ENCODE assay signal across 1 cellular context in genomic region chr7:42064534-42064933, GRCh38.
TF ChIP-seq lines count a peak whose summit lies in the region.

No MANE protein-coding gene starts in this region.

TF ChIP-seq in HEK293, 187 proteins besides CTCF, POLR2A, EP300 and RAD21 (continued from another document):
- TF ChIP-seq, protein P1, sequence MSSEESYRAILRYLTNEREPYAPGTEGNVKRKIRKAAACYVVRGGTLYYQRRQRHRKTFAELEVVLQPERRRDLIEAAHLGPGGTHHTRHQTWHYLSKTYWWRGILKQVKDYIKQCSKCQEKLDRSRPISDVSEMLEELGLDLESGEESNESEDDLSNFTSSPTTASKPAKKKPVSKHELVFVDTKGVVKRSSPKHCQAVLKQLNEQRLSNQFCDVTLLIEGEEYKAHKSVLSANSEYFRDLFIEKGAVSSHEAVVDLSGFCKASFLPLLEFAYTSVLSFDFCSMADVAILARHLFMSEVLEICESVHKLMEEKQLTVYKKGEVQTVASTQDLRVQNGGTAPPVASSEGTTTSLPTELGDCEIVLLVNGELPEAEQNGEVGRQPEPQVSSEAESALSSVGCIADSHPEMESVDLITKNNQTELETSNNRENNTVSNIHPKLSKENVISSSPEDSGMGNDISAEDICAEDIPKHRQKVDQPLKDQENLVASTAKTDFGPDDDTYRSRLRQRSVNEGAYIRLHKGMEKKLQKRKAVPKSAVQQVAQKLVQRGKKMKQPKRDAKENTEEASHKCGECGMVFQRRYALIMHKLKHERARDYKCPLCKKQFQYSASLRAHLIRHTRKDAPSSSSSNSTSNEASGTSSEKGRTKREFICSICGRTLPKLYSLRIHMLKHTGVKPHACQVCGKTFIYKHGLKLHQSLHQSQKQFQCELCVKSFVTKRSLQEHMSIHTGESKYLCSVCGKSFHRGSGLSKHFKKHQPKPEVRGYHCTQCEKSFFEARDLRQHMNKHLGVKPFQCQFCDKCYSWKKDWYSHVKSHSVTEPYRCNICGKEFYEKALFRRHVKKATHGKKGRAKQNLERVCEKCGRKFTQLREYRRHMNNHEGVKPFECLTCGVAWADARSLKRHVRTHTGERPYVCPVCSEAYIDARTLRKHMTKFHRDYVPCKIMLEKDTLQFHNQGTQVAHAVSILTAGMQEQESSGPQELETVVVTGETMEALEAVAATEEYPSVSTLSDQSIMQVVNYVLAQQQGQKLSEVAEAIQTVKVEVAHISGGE (tag by site-specific recombination; conservative IDR thresholded peaks at IDR 0.05; ENCODE audit: low read depth), result peak; percentile 63
- peak; percentile 78; the same call in 1 of the 2 replicates for TF ChIP-seq ZNF140 (tag by site-specific recombination; IDR thresholded peaks at IDR 0.05)
- TF ChIP-seq, protein P2, sequence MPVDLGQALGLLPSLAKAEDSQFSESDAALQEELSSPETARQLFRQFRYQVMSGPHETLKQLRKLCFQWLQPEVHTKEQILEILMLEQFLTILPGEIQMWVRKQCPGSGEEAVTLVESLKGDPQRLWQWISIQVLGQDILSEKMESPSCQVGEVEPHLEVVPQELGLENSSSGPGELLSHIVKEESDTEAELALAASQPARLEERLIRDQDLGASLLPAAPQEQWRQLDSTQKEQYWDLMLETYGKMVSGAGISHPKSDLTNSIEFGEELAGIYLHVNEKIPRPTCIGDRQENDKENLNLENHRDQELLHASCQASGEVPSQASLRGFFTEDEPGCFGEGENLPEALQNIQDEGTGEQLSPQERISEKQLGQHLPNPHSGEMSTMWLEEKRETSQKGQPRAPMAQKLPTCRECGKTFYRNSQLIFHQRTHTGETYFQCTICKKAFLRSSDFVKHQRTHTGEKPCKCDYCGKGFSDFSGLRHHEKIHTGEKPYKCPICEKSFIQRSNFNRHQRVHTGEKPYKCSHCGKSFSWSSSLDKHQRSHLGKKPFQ (tag by site-specific recombination; IDR thresholded peaks at IDR 0.05), result no peak
- TF ChIP-seq ZNF223 (tag by site-specific recombination; IDR thresholded peaks at IDR 0.05), result no peak
TF ChIP-seq in HEK293: peak in this region for 2.
